ENCODE assay signal across 16 cellular contexts in genomic region chr12:91743727-91744126, GRCh38.
DNase-seq lines count a peak whose midpoint lies in the region; ATAC-seq, FAIRE-seq and TF ChIP-seq lines count a peak whose summit lies in the region.
"Had no signal": no experiment of that assay in that cellular context is flagged by ENCODE, and none has a peak within 500 bp of the region (broad histone marks: within the 10 kb centered on the region; RNA-seq: fewer than 3 reads in every experiment).

No MANE protein-coding gene starts in this region.

- ATAC-seq in GM23338, result no peak
- ATAC-seq: K562 had no signal

- H4K20me1 ChIP-seq in GM23338 (replicated peaks; ENCODE audit: insufficient read depth) (no peaks in the 10 kb centered on the region), astrocyte (ENCODE audit: insufficient read depth, low read length) (no peaks in the 10 kb centered on the region), MM.1S (ENCODE audit: insufficient read depth, low read length) (no peaks in the 10 kb centered on the region)
- H4K20me1 ChIP-seq: BLaER1 had no signal

- no peak for FAIRE-seq in astrocyte (lab: Jason Lieb, UNC)
- FAIRE-seq: H54, K562 had no signal

- H3K9ac ChIP-seq in astrocyte (ENCODE audit: low read length) (no peak overlapping the region), MM.1S (ENCODE audit: low read length) (no peak overlapping the region)
- H3K9ac ChIP-seq: BLaER1 had no signal

- H3K27ac ChIP-seq in GM23338 (ENCODE audit: low read depth) (no peak overlapping the region), astrocyte (ENCODE audit: low read depth, low read length) (no peak overlapping the region), layer of hippocampus (ENCODE audit: low read depth, low read length) (peak overlapping the region; percentile 9), Peyer's patch (no peak overlapping the region), MM.1S (ENCODE audit: low read length) (no peak overlapping the region)
- H3K27ac ChIP-seq: BLaER1 had no signal

- H3K9me3 ChIP-seq in astrocyte (ENCODE audit: insufficient read depth, low read depth, low read length), result no peaks in the 10 kb centered on the region
- no peaks in the 10 kb centered on the region for H3K9me3 ChIP-seq in Peyer's patch
- H3K9me3 ChIP-seq in MM.1S (replicated peaks; ENCODE audit: insufficient read depth, low read length), result no peaks in the 10 kb centered on the region
- H3K9me3 ChIP-seq: BLaER1 had no signal

- H3K4me1 Mint-ChIP-seq in GM23338, result no peaks in the 10 kb centered on the region
- no peaks in the 10 kb centered on the region for H3K4me1 Mint-ChIP-seq in astrocyte (ENCODE audit: low read depth, unreplicated experiment)
- no peaks in the 10 kb centered on the region for H3K4me1 Mint-ChIP-seq in activated T-helper 2 cell treated with anti-CD3 and anti-CD28 coated beads, Interferon-gamma antibody, Interleukin-2, Interleukin-4, amounts not matched to agents 10 μg/mL and 5 μg/mL and 100 μg/mL, durations not matched to agents 14 hours and 24 hours and 36 hours (ENCODE audit: low read depth)
- H3K4me1 Mint-ChIP-seq: CD8-positive, alpha-beta memory T cell had no signal

- no peaks in the 10 kb centered on the region for H3K27me3 Mint-ChIP-seq in GM23338 (ENCODE audit: insufficient read depth, low read depth, poor library complexity)
- no peaks in the 10 kb centered on the region for H3K27me3 Mint-ChIP-seq in astrocyte (ENCODE audit: low read depth, unreplicated experiment)
- no peaks in the 10 kb centered on the region for H3K27me3 Mint-ChIP-seq in activated T-helper 2 cell treated with anti-CD3 and anti-CD28 coated beads, Interferon-gamma antibody, Interleukin-2, Interleukin-4, amounts not matched to agents 10 μg/mL and 5 μg/mL and 100 μg/mL, durations not matched to agents 14 hours and 24 hours and 36 hours (ENCODE audit: low read depth)
- H3K27me3 Mint-ChIP-seq: CD8-positive, alpha-beta memory T cell had no signal

- H3K36me3 Mint-ChIP-seq in GM23338 (ENCODE audit: low read depth) (no peaks in the 10 kb centered on the region), astrocyte (ENCODE audit: low read depth, unreplicated experiment) (no peaks in the 10 kb centered on the region)
- H3K36me3 Mint-ChIP-seq in activated T-helper 2 cell treated with anti-CD3 and anti-CD28 coated beads, Interferon-gamma antibody, Interleukin-2, Interleukin-4, amounts not matched to agents 10 μg/mL and 5 μg/mL and 100 μg/mL, durations not matched to agents 14 hours and 24 hours and 36 hours (ENCODE audit: low read depth), result no peaks in the 10 kb centered on the region
- H3K36me3 Mint-ChIP-seq: CD8-positive, alpha-beta memory T cell had no signal

- intact Hi-C loops in activated T-helper 2 cell treated with anti-CD3 and anti-CD28 coated beads, Interferon-gamma antibody, Interleukin-2, Interleukin-4, amounts not matched to agents 10 μg/mL and 5 μg/mL and 100 μg/mL, durations not matched to agents 14 hours and 24 hours and 36 hours (cut with micrococcal nuclease), result no loop called here

- H3K9me2 ChIP-seq in GM23338 (ENCODE audit: insufficient read depth) (no peaks in the 10 kb centered on the region), MM.1S (replicated peaks; ENCODE audit: insufficient read depth, low read length) (no peaks in the 10 kb centered on the region; the same call in 1 of the 2 replicates)

- H3K27me3 ChIP-seq in GM23338 (ENCODE audit: insufficient read depth) (no peaks in the 10 kb centered on the region), astrocyte (ENCODE audit: insufficient read depth, low read length) (no peaks in the 10 kb centered on the region), layer of hippocampus (ENCODE audit: control insufficient read depth, insufficient read depth, low read length) (no peaks in the 10 kb centered on the region), Peyer's patch (no peaks in the 10 kb centered on the region), MM.1S (replicated peaks; ENCODE audit: insufficient read depth, low read length) (no peaks in the 10 kb centered on the region)
- H3K27me3 ChIP-seq: BLaER1 had no signal

- H3K79me2 ChIP-seq in GM23338 (replicated peaks; ENCODE audit: insufficient read depth), result no peaks in the 10 kb centered on the region
- H3K79me2 ChIP-seq in astrocyte (ENCODE audit: insufficient read depth, low read length), result no peaks in the 10 kb centered on the region
- no peaks in the 10 kb centered on the region for H3K79me2 ChIP-seq in MM.1S (ENCODE audit: low read length)

- H3K36me3 ChIP-seq in GM23338 (ENCODE audit: insufficient read depth), result no peaks in the 10 kb centered on the region
- no peaks in the 10 kb centered on the region for H3K36me3 ChIP-seq in astrocyte (ENCODE audit: insufficient read depth, low read length)
- no peaks in the 10 kb centered on the region for H3K36me3 ChIP-seq in Peyer's patch
- no peaks in the 10 kb centered on the region for H3K36me3 ChIP-seq in MM.1S (replicated peaks; ENCODE audit: insufficient read depth, low read length)
- H3K36me3 ChIP-seq: BLaER1 had no signal

- no peak for DNase-seq in GM23338 (ENCODE audit: low spot score)
- DNase-seq in astrocyte (ENCODE audit: low read depth), result no peak
- peak; percentile 38 for DNase-seq in superior temporal gyrus (ENCODE audit: extremely low spot score)
- DNase-seq in activated T-helper 2 cell treated with anti-CD3 and anti-CD28 coated beads, Interferon-gamma antibody, Interleukin-2, Interleukin-4, amounts not matched to agents 10 μg/mL and 5 μg/mL and 100 μg/mL, durations not matched to agents 14 hours and 24 hours and 36 hours (ENCODE audit: low spot score), result no peak
- DNase-seq in Peyer's patch, result no peak
- DNase-seq in MM.1S, result no peak
- DNase-seq: CD8-positive, alpha-beta memory T cell; NCI-H146; NCI-H2107; NCI-H345; NCI-H774; SHP77 had no signal

- TF ChIP-seq POLR2A in Peyer's patch (IDR thresholded peaks at IDR 0.05), result no peak

- H3K9me3 Mint-ChIP-seq in GM23338, result no peaks in the 10 kb centered on the region; the same call in 2 of the 3 replicates
- H3K9me3 Mint-ChIP-seq in astrocyte (ENCODE audit: unreplicated experiment), result no peaks in the 10 kb centered on the region
- no peaks in the 10 kb centered on the region for H3K9me3 Mint-ChIP-seq in activated T-helper 2 cell treated with anti-CD3 and anti-CD28 coated beads, Interferon-gamma antibody, Interleukin-2, Interleukin-4, amounts not matched to agents 10 μg/mL and 5 μg/mL and 100 μg/mL, durations not matched to agents 14 hours and 24 hours and 36 hours
- H3K9me3 Mint-ChIP-seq: CD8-positive, alpha-beta memory T cell had no signal

- H3K4me3 ChIP-seq in GM23338, result no peak overlapping the region
- H3K4me3 ChIP-seq in astrocyte (ENCODE audit: insufficient read depth, low read depth, low read length), result no peak overlapping the region
- H3K4me3 ChIP-seq in Peyer's patch, result no peak overlapping the region
- no peak overlapping the region for H3K4me3 ChIP-seq in MM.1S (ENCODE audit: low read length)
- H3K4me3 ChIP-seq: BLaER1, K562 had no signal

- H3K27ac Mint-ChIP-seq in GM23338, result no peak overlapping the region
- no peak overlapping the region for H3K27ac Mint-ChIP-seq in astrocyte (ENCODE audit: unreplicated experiment)
- H3K27ac Mint-ChIP-seq in activated T-helper 2 cell treated with anti-CD3 and anti-CD28 coated beads, Interferon-gamma antibody, Interleukin-2, Interleukin-4, amounts not matched to agents 10 μg/mL and 5 μg/mL and 100 μg/mL, durations not matched to agents 14 hours and 24 hours and 36 hours, result no peak overlapping the region
- H3K27ac Mint-ChIP-seq: CD8-positive, alpha-beta memory T cell had no signal

- peak overlapping the region; percentile 84; the same call in 1 of the 2 replicates for H2AFZ ChIP-seq in GM23338
- peak overlapping the region; percentile 45 for H2AFZ ChIP-seq in astrocyte (ENCODE audit: low read depth, low read length)
- no peak overlapping the region for H2AFZ ChIP-seq in MM.1S (ENCODE audit: low read length)

- H3F3A ChIP-seq in GM23338 (replicated peaks; ENCODE audit: low read depth) (no peaks in the 10 kb centered on the region), MM.1S (ENCODE audit: insufficient read depth, low read length) (no peaks in the 10 kb centered on the region)

- no peak overlapping the region for H3K4me2 ChIP-seq in GM23338
- H3K4me2 ChIP-seq in astrocyte (ENCODE audit: low read length), result no peak overlapping the region
- no peak overlapping the region for H3K4me2 ChIP-seq in MM.1S (ENCODE audit: low read depth, low read length)
- H3K4me2 ChIP-seq: BLaER1 had no signal

- no peak for TF ChIP-seq CTCF in GM23338 (conservative IDR thresholded peaks at IDR 0.05; ENCODE audit: low read depth in 2 of 2)
- TF ChIP-seq CTCF in astrocyte (IDR thresholded peaks at IDR 0.05; ENCODE audit: insufficient read depth, low read depth, low read length), result no peak
- TF ChIP-seq CTCF in Peyer's patch (IDR thresholded peaks at IDR 0.05), result no peak
- no peak for TF ChIP-seq CTCF in MM.1S (IDR thresholded peaks at IDR 0.05; ENCODE audit: low read length)

- H3K4me3 Mint-ChIP-seq in GM23338 (no peak overlapping the region), astrocyte (ENCODE audit: unreplicated experiment) (no peak overlapping the region)
- no peak overlapping the region for H3K4me3 Mint-ChIP-seq in activated T-helper 2 cell treated with anti-CD3 and anti-CD28 coated beads, Interferon-gamma antibody, Interleukin-2, Interleukin-4, amounts not matched to agents 10 μg/mL and 5 μg/mL and 100 μg/mL, durations not matched to agents 14 hours and 24 hours and 36 hours (ENCODE audit: low read depth)
- H3K4me3 Mint-ChIP-seq: CD8-positive, alpha-beta memory T cell had no signal

- H3K4me1 ChIP-seq in GM23338 (ENCODE audit: insufficient read depth), result no peaks in the 10 kb centered on the region
- H3K4me1 ChIP-seq in astrocyte (ENCODE audit: insufficient read depth, low read length), result no peaks in the 10 kb centered on the region
- H3K4me1 ChIP-seq in Peyer's patch, result no peaks in the 10 kb centered on the region
- no peaks in the 10 kb centered on the region for H3K4me1 ChIP-seq in MM.1S (ENCODE audit: low read length)
- H3K4me1 ChIP-seq: BLaER1 had no signal

TF ChIP-seq in GM23338, 12 proteins besides CTCF, POLR2A, EP300 and RAD21 (continues in another document):
- TF ChIP-seq STAT1 (IDR thresholded peaks at IDR 0.05; ENCODE audit: unreplicated experiment), result no peak
- TF ChIP-seq ZNF331 (CRISPR knock-in tag; IDR thresholded peaks at IDR 0.05; ENCODE audit: low read depth), result no peak
- no peak for TF ChIP-seq EZH2phosphoT487 (IDR thresholded peaks at IDR 0.05; ENCODE audit: unreplicated experiment)
- TF ChIP-seq JUNB (IDR thresholded peaks at IDR 0.05; ENCODE audit: unreplicated experiment), result no peak
- no peak for TF ChIP-seq POLR2AphosphoS5 (IDR thresholded peaks at IDR 0.05; ENCODE audit: low read depth)
